Comparison of ENCODE assay signal across 25 cellular contexts in genomic region chr7:104241135-104241534, GRCh38. TPM values are rescaled to one million over a fixed set of nuclear protein-coding genes. Genes with fewer than 3 reads are reported as not detected.
DNase-seq lines count a peak whose midpoint lies in the region; ATAC-seq, FAIRE-seq and TF ChIP-seq lines count a peak whose summit lies in the region.
"Had no signal": no experiment of that assay in that cellular context is flagged by ENCODE, and none has a peak within 500 bp of the region (broad histone marks: within the 10 kb centered on the region; RNA-seq: fewer than 3 reads in every experiment).

No MANE protein-coding gene starts in this region.

- TF ChIP-seq POLR2A in K562 (conservative IDR thresholded peaks at IDR 0.05) (no peak), testis (IDR thresholded peaks at IDR 0.05) (no peak)

- in situ Hi-C loops in K562 (cut with MboI): no loop called here

- peak; percentile 58; the same call in 2 of the 3 replicates for ATAC-seq in K562
- ATAC-seq: A549, GM12878 had no signal

- intact Hi-C loops in K562 (cut with micrococcal nuclease) (no loop called here), testis (cut with DNase I; ENCODE audit: low total_unique reads) (no loop called here), posterior vena cava (cut with DNase I) (no loop called here)

- CTCF ChIA-PET in K562 (lab: Yijun Ruan, JAX; ENCODE audit: low intra/inter-chr PET ratio): no interaction called here

- H3K4me1 ChIP-seq in KMS-11 (ENCODE audit: low read depth, poor library complexity, severe bottlenecking) (peaks cover 28% of the 10 kb centered on the region), K562 (replicated peaks in 1 of 2; ENCODE audit: control insufficient read depth in 2 of 2, insufficient read depth in 2 of 2, low read length in 2 of 2) (no peaks in the 10 kb centered on the region), testis (no peaks in the 10 kb centered on the region)
- H3K4me1 ChIP-seq: A549, BE2C had no signal

- H3K27me3 ChIP-seq in KMS-11 (ENCODE audit: insufficient read depth, low read depth) (no peaks in the 10 kb centered on the region), K562 (ENCODE audit: control insufficient read depth in 2 of 2, insufficient read depth in 2 of 2, low read length in 2 of 2) (peaks cover 0 to 3% of the 10 kb centered on the region in 2 experiments; a peak in 2 of 5 replicates), testis (no peaks in the 10 kb centered on the region)
- H3K27me3 ChIP-seq: BLaER1 treated with 17β-estradiol and CSF1 and Interleukin-3, amounts not matched to agents 10 nM and 100 nM had no signal

- H2AFZ ChIP-seq in KMS-11 (ENCODE audit: low read depth) (no peak overlapping the region), K562 (ENCODE audit: low read depth, low read length) (no peak overlapping the region)
- H2AFZ ChIP-seq: GM23248 had no signal

- H3K79me2 ChIP-seq in KMS-11 (ENCODE audit: insufficient read depth, low read depth): no peaks in the 10 kb centered on the region
- H3K79me2 ChIP-seq in K562 (ENCODE audit: control insufficient read depth, insufficient read depth, low read length): no peaks in the 10 kb centered on the region

- no peaks in the 10 kb centered on the region for H3K9me3 ChIP-seq in K562 (replicated peaks; ENCODE audit: control insufficient read depth, insufficient read depth, low read depth, low read length)
- no peaks in the 10 kb centered on the region for H3K9me3 ChIP-seq in testis
- H3K9me3 ChIP-seq: A549; BE2C; BLaER1 treated with 17β-estradiol and CSF1 and Interleukin-3, amounts not matched to agents 10 nM and 100 nM had no signal

- no TSS peak for BruUV-seq in K562 (replicated peaks; lab: Mats Ljungman, UMichigan)

- peak overlapping the region; percentile 41 for H3K4me2 ChIP-seq in KMS-11
- no peak overlapping the region for H3K4me2 ChIP-seq in K562 (ENCODE audit: insufficient read depth, low read length)
- H3K4me2 ChIP-seq: A549; BLaER1 treated with 17β-estradiol and CSF1 and Interleukin-3, amounts not matched to agents 10 nM and 100 nM had no signal

- FAIRE-seq in K562 (lab: Jason Lieb, UNC): no peak
- FAIRE-seq: A549, D721Med, GM12878, GM19239, H1 had no signal

- TF ChIP-seq RAD21 in K562 (CRISPR knock-in tag; conservative IDR thresholded peaks at IDR 0.05 in 1 of 2, IDR thresholded peaks at IDR 0.05 in 1 of 2): no peak

- POLR2A ChIA-PET in K562 (lab: Yijun Ruan, JAX): interaction anchor here (0.7 kb wide), 1 partner anchor 126 kb away, joined by 4 read pairs; no protein-coding TSS in a partner anchor

- no peak overlapping the region for H3K4me3 ChIP-seq in KMS-11 (IDR thresholded peaks at IDR 0.05; ENCODE audit: insufficient read depth, low read depth, low read length)
- H3K4me3 ChIP-seq in K562: no peak overlapping the region
- no peak overlapping the region for H3K4me3 ChIP-seq in testis
- H3K4me3 ChIP-seq: A549; BLaER1 treated with 17β-estradiol and CSF1 and Interleukin-3, amounts not matched to agents 10 nM and 100 nM; GM12878; GM23248 had no signal

- no peak overlapping the region for H3K27ac ChIP-seq in KMS-11
- no peak overlapping the region for H3K27ac ChIP-seq in K562 (ENCODE audit: extremely low read depth, low read depth, low read length)
- no peak overlapping the region for H3K27ac ChIP-seq in testis
- H3K27ac ChIP-seq: A549; BLaER1 treated with 17β-estradiol and CSF1 and Interleukin-3, amounts not matched to agents 10 nM and 100 nM; GM23248 had no signal

- no peaks in the 10 kb centered on the region for H3K9me1 ChIP-seq in K562 (ENCODE audit: control insufficient read depth, insufficient read depth, low read length)

- WGBS in K562 (ENCODE audit: insufficient coverage, low coverage, missing lambda C conversion rate): 0% methylated on average over 3 of the region's 3 CpGs
- 55 to 73% methylated on average over 3 of the region's 3 CpGs for WGBS in testis, 2 donors

- TF ChIP-seq CTCF in KMS-11 (conservative IDR thresholded peaks at IDR 0.05; ENCODE audit: low read depth, low read length) (no peak), K562 (IDR thresholded peaks at IDR 0.05 in 2 of 3, conservative IDR thresholded peaks at IDR 0.05 in 1 of 3; ENCODE audit: insufficient read depth in 2 of 3, low read depth in 1 of 3, low read length in 3 of 3) (no peak), testis (IDR thresholded peaks at IDR 0.05) (no peak)

- H3K9ac ChIP-seq in KMS-11: no peak overlapping the region
- H3K9ac ChIP-seq in K562 (ENCODE audit: insufficient read depth in 1 of 2, low read depth in 2 of 2, low read length in 2 of 2): no peak overlapping the region
- H3K9ac ChIP-seq: BLaER1 treated with 17β-estradiol and CSF1 and Interleukin-3, amounts not matched to agents 10 nM and 100 nM; GM23248 had no signal

- H3K36me3 ChIP-seq in KMS-11 (ENCODE audit: insufficient read depth) (no peaks in the 10 kb centered on the region), K562 (ENCODE audit: control insufficient read depth, insufficient read depth, low read length) (no peaks in the 10 kb centered on the region), testis (ENCODE audit: low read depth, missing control alignments) (no peaks in the 10 kb centered on the region)
- H3K36me3 ChIP-seq: BE2C; BLaER1 treated with 17β-estradiol and CSF1 and Interleukin-3, amounts not matched to agents 10 nM and 100 nM had no signal

- H4K20me1 ChIP-seq in KMS-11 (ENCODE audit: insufficient read depth): no peaks in the 10 kb centered on the region
- no peaks in the 10 kb centered on the region for H4K20me1 ChIP-seq in K562 (replicated peaks; ENCODE audit: control insufficient read depth, insufficient read depth, low read length)
- H4K20me1 ChIP-seq: BLaER1 treated with 17β-estradiol and CSF1 and Interleukin-3, amounts not matched to agents 10 nM and 100 nM had no signal

- no peak for TF ChIP-seq EP300 in K562 (IDR thresholded peaks at IDR 0.05; ENCODE audit: low read length)

- peak; percentile 34 for DNase-seq in NCI-H2171 treated with DMSO at 0.1 percent for 48 hours (lab: John Stamatoyannopoulos, UW)
- DNase-seq in NCI-H2171 (lab: John Stamatoyannopoulos, UW): no peak
- peak in 3 of 4 experiments; percentile 23 to 43 (median 33) for DNase-seq in K562 (ENCODE audit: extremely low read depth in 1 of 4, low spot score in 3 of 4)
- DNase-seq in testis: peak; percentile 22
- no peak for DNase-seq in stimulated activated CD4-positive, alpha-beta T cell treated with anti-CD3 and anti-CD28 coated beads, Interleukin-4, amount 100 ng/mL, for 4 hours
- DNase-seq in posterior vena cava (ENCODE audit: low spot score): no peak
- DNase-seq: 8988T; ACHN; AML-193; BE2C; CD4-positive, alpha-beta T cell; CD8-positive, alpha-beta memory T cell; DMS 273 treated with DMSO at 0.1 percent for 48 hours; EL; GDM1; H7; HCEC 1CT had no signal

TF ChIP-seq in K562, 482 proteins besides CTCF, POLR2A, EP300 and RAD21:
- TF ChIP-seq ZNF586 (CRISPR knock-in tag; conservative IDR thresholded peaks at IDR 0.05): no peak
- TF ChIP-seq ZNF384 (IDR thresholded peaks at IDR 0.05; ENCODE audit: low read depth, low read length): peak; percentile 16; the same call in 1 of the 2 replicates
- TF ChIP-seq CAMTA2 (CRISPR knock-in tag; conservative IDR thresholded peaks at IDR 0.05): no peak
- TF ChIP-seq CXXC5 (CRISPR knock-in tag; IDR thresholded peaks at IDR 0.05): no peak
- TF ChIP-seq USF2 (CRISPR knock-in tag; IDR thresholded peaks at IDR 0.05): peak; percentile 46
- TF ChIP-seq ZNF253 (CRISPR knock-in tag; conservative IDR thresholded peaks at IDR 0.05): no peak
- TF ChIP-seq CBFA2T2 (conservative IDR thresholded peaks at IDR 0.05): 0 out of 2 replicates have a peak, but pooled peaks have one; percentile 6
- TF ChIP-seq CEBPG (CRISPR knock-in tag; IDR thresholded peaks at IDR 0.05): no peak
- no peak for TF ChIP-seq CEBPG (tag; conservative IDR thresholded peaks at IDR 0.05 in 1 of 2, IDR thresholded peaks at IDR 0.05 in 1 of 2)
- TF ChIP-seq RAD51 (IDR thresholded peaks at IDR 0.05; ENCODE audit: borderline replicate concordance, low read depth): peak; percentile 46; the same call in 1 of the 2 replicates
- TF ChIP-seq NFYB (IDR thresholded peaks at IDR 0.05; ENCODE audit: extremely low read depth, insufficient read length): peak; percentile 57
- no peak for TF ChIP-seq ZNF324 (CRISPR knock-in tag; IDR thresholded peaks at IDR 0.05)

RNA-seq across cellular contexts. Expression of gene ORC5, which starts 33.3 kb away (rescaled TPM):
- total RNA-seq in K562 (2011; cell fraction: chromatin; rRNA removed; ENCODE audit: low replicate concordance): 71.7 and 74.2 TPM in 2 replicates
- 22.4 and 23.2 TPM in 2 replicates for total RNA-seq in K562 (2011; cell fraction: nucleolus; rRNA removed)
- total RNA-seq in K562 (2011; cell fraction: nucleoplasm; rRNA removed): 35.6 and 44.9 TPM in 2 replicates
- total RNA-seq in K562 (2014; rRNA removed) (38.2 and 42.0 TPM in 2 replicates), K562 (2014; rRNA removed; fragmentation: Illumina TruSeq; extraction: Trizol) (54.1 and 62.0 TPM in 2 replicates), K562 (2015; rRNA removed; fragmentation: Illumina TruSeq; extraction: Trizol) (52.8 and 57.8 TPM in 2 replicates), K562 (2021) (54.8 and 64.0 TPM in 2 replicates), testis (100 to 1,000 TPM in 1 of 2 donors, 10 to 100 TPM in 1; 36.9 to 107 TPM), posterior vena cava (10 to 100 TPM; 13.2 to 16.9 TPM)
- polyA plus RNA-seq in K562 (2011; rRNA removed) (16.6 and 29.8 TPM in 2 replicates), K562 (2014; fragmentation: Illumina TruSeq; extraction: Trizol) (65.6 and 72.3 TPM in 2 replicates), K562 (2014; fragmentation: Nextera tagmentation; extraction: Ambion mirVana) (100 to 1,000 TPM; 125 to 136 TPM), K562 (2014; rRNA removed) (44.7 and 47.1 TPM in 2 replicates), testis (ENCODE audit: insufficient read depth, low read depth, low replicate concordance) (36.5 TPM)
- polyA plus RNA-seq in K562 (2011; cell fraction: cytosol; rRNA removed): 12.1 and 15.0 TPM in 2 replicates
- 28.3 and 54.1 TPM in 2 replicates for polyA plus RNA-seq in K562 (2011; cell fraction: nucleus; rRNA removed)
- polyA plus RNA-seq in K562 (2012): 31.5 and 90.8 TPM in 2 replicates
- polyA minus RNA-seq in K562 (2011; rRNA and poly(A)+ RNA removed): 29.6 and 34.7 TPM in 2 replicates
- 9.6 and 21.2 TPM in 2 replicates for polyA minus RNA-seq in K562 (2011; cell fraction: cytosol; rRNA and poly(A)+ RNA removed)
- polyA minus RNA-seq in K562 (2011; cell fraction: nucleus; rRNA and poly(A)+ RNA removed): 33.4 and 39.3 TPM in 2 replicates

Comparison
In these comparisons a context has a peak if more than half of its experiments do, and no peak if none do; other contexts are left out.
1. DNase-seq: peak in NCI-H2171 treated with DMSO at 0.1 percent for 48 hours (single experiment), K562 (3 of 4) and testis (single experiment); none in NCI-H2171 (single experiment), stimulated activated CD4-positive, alpha-beta T cell treated with anti-CD3 and anti-CD28 coated beads, Interleukin-4, amount 100 ng/mL, for 4 hours (0 of 2) and posterior vena cava (single experiment).